11 cellular contexts compared by ENCODE assay signal in genomic region chr17:27846042-27846655, GRCh38. TPM values are rescaled to one million over a fixed set of nuclear protein-coding genes. Genes with fewer than 3 reads are reported as not detected.
DNase-seq lines count a peak whose midpoint lies in the region; ATAC-seq and TF ChIP-seq lines count a peak whose summit lies in the region.
"Had no signal": no experiment of that assay in that cellular context is flagged by ENCODE, and none has a peak within 500 bp of the region (broad histone marks: within the 10 kb centered on the region; RNA-seq: fewer than 3 reads in every experiment).

No MANE protein-coding gene starts in this region.

- intact Hi-C loops in psoas muscle (cut with DNase I) = no loop called here

- H3K9me3 ChIP-seq in psoas muscle = no peaks in the 10 kb centered on the region
- H3K9me3 ChIP-seq: left lung had no signal

- TF ChIP-seq CTCF in psoas muscle (IDR thresholded peaks at IDR 0.05) = no peak

- ATAC-seq in psoas muscle = no peak
- ATAC-seq: left lung, Panc1 had no signal

- WGBS in psoas muscle, 3 donors = 80 to 91% (median 81%) methylated on average over 23 of the region's 23 CpGs

- no peaks in the 10 kb centered on the region for H3K4me1 ChIP-seq in psoas muscle

- no peak overlapping the region for H3K4me3 ChIP-seq in psoas muscle
- H3K4me3 ChIP-seq: left lung had no signal

- no peak overlapping the region for H3K27ac ChIP-seq in caudate nucleus (ENCODE audit: low read depth, low read length)
- H3K27ac ChIP-seq in psoas muscle = no peak overlapping the region
- H3K27ac ChIP-seq: left lung had no signal

- DNase-seq in GDM1 (lab: John Stamatoyannopoulos, UW) = peak; percentile 92
- DNase-seq in activated CD4-positive, alpha-beta T cell treated with anti-CD3 and anti-CD28 coated beads for 48 hours = peak; percentile 31
- peak; percentile 23 for DNase-seq in activated naive CD4-positive, alpha-beta T cell treated with anti-CD3 and anti-CD28 coated beads, Interleukin-2, amount 50 U/mL, for 16 hours
- peak; percentile 7 to 9 for DNase-seq in stimulated activated CD4-positive, alpha-beta T cell treated with anti-CD3 and anti-CD28 coated beads, Interleukin-4, amount 100 ng/mL, for 48 hours (ENCODE audit: low read depth in 2 of 2)
- no peak for DNase-seq in DMS53 (lab: John Stamatoyannopoulos, UW)
- DNase-seq in caudate nucleus (lab: John Stamatoyannopoulos, UW) = no peak
- DNase-seq in psoas muscle = no peak
- no peak for DNase-seq in NCI-H2196 (lab: John Stamatoyannopoulos, UW; ENCODE audit: unreplicated experiment)
- DNase-seq: left lung had no signal

- H3K36me3 ChIP-seq in psoas muscle (ENCODE audit: insufficient read depth in 1 of 2, low read depth in 1 of 2) = no peaks in the 10 kb centered on the region
- H3K36me3 ChIP-seq: left lung had no signal

- H3K27me3 ChIP-seq in psoas muscle (ENCODE audit: insufficient read depth in 3 of 3, low read length in 2 of 3) = no peaks in the 10 kb centered on the region
- H3K27me3 ChIP-seq: left lung had no signal

RNA-seq across cellular contexts. Expression of gene NOS2, which starts 45.8 kb away (rescaled TPM):
- under 1 TPM; 0.06 to 0.79 (median 0.29) TPM for total RNA-seq in psoas muscle
- polyA plus RNA-seq in psoas muscle = under 1 TPM; 0.09 to 0.14 (median 0.09) TPM
- total RNA-seq: fibroblast of villous mesenchyme had no signal

RNA-seq across cellular contexts. Expression of gene LYRM9, which starts 47.0 kb away (rescaled TPM):
- 1 to 10 TPM; 4.5 to 8.1 (median 6.5) TPM for total RNA-seq in psoas muscle
- polyA plus RNA-seq in psoas muscle = 10 to 100 TPM in 1 of 3 donors, 1 to 10 TPM in 2; 4.7 to 11.3 (median 5.8) TPM

Comparison
In these comparisons a context has a peak if more than half of its experiments do, and no peak if none do; other contexts are left out.
1. DNase-seq: peak in GDM1 (single experiment), activated CD4-positive, alpha-beta T cell treated with anti-CD3 and anti-CD28 coated beads for 48 hours (single experiment), activated naive CD4-positive, alpha-beta T cell treated with anti-CD3 and anti-CD28 coated beads, Interleukin-2, amount 50 U/mL, for 16 hours (single experiment) and stimulated activated CD4-positive, alpha-beta T cell treated with anti-CD3 and anti-CD28 coated beads, Interleukin-4, amount 100 ng/mL, for 48 hours (2 of 2); none in DMS53 (single experiment), caudate nucleus (0 of 61), psoas muscle (0 of 2) and NCI-H2196 (single experiment).